1 cellular context compared by ENCODE assay signal in the genomic region with DNA sequence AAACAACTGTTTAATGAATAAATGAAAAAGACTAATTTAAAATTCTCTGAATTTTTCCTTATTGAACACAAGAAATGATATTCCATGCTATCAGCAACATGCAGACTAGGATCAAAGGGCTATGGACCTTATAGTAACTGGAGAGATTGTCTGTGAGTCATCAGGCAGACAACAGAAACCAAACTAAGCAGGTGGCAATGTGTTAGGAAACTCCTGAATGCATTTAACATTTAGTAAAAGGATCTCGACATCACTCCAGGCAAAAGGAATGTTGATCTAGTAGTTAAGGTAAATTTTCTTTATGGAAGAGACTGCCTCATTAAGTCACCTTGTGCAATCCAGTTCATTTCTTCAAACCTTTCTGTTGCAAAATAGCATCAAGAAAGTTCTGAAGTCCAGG.
TF ChIP-seq lines count a peak whose summit lies in the region.

No MANE protein-coding gene starts in this region.

TF ChIP-seq in WTC11, 78 proteins besides CTCF, POLR2A, EP300 and RAD21 (continued from another document):
- TF ChIP-seq OVOL2 (CRISPR knock-in tag; IDR thresholded peaks at IDR 0.05; ENCODE audit: borderline replicate concordance), result no peak
- TF ChIP-seq, protein P1, sequence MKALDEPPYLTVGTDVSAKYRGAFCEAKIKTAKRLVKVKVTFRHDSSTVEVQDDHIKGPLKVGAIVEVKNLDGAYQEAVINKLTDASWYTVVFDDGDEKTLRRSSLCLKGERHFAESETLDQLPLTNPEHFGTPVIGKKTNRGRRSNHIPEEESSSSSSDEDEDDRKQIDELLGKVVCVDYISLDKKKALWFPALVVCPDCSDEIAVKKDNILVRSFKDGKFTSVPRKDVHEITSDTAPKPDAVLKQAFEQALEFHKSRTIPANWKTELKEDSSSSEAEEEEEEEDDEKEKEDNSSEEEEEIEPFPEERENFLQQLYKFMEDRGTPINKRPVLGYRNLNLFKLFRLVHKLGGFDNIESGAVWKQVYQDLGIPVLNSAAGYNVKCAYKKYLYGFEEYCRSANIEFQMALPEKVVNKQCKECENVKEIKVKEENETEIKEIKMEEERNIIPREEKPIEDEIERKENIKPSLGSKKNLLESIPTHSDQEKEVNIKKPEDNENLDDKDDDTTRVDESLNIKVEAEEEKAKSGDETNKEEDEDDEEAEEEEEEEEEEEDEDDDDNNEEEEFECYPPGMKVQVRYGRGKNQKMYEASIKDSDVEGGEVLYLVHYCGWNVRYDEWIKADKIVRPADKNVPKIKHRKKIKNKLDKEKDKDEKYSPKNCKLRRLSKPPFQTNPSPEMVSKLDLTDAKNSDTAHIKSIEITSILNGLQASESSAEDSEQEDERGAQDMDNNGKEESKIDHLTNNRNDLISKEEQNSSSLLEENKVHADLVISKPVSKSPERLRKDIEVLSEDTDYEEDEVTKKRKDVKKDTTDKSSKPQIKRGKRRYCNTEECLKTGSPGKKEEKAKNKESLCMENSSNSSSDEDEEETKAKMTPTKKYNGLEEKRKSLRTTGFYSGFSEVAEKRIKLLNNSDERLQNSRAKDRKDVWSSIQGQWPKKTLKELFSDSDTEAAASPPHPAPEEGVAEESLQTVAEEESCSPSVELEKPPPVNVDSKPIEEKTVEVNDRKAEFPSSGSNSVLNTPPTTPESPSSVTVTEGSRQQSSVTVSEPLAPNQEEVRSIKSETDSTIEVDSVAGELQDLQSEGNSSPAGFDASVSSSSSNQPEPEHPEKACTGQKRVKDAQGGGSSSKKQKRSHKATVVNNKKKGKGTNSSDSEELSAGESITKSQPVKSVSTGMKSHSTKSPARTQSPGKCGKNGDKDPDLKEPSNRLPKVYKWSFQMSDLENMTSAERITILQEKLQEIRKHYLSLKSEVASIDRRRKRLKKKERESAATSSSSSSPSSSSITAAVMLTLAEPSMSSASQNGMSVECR (CRISPR knock-in tag; IDR thresholded peaks at IDR 0.05; ENCODE audit: borderline replicate concordance), result no peak
- TF ChIP-seq NR1H2 (CRISPR knock-in tag; IDR thresholded peaks at IDR 0.05), result no peak
